13 cellular contexts compared by ENCODE assay signal in genomic region chr9:26954050-26954508, GRCh38. TPM values are rescaled to one million over a fixed set of nuclear protein-coding genes. Genes with fewer than 3 reads are reported as not detected.
DNase-seq lines count a peak whose midpoint lies in the region; ATAC-seq and TF ChIP-seq lines count a peak whose summit lies in the region.
"Had no signal": no experiment of that assay in that cellular context is flagged by ENCODE, and none has a peak within 500 bp of the region (broad histone marks: within the 10 kb centered on the region; RNA-seq: fewer than 3 reads in every experiment).

No MANE protein-coding gene starts in this region.

- intact Hi-C loops in lower lobe of right lung (cut with DNase I): no loop called here

- ATAC-seq in GM21723 (IDR thresholded peaks at IDR 0.05; ENCODE audit: unreplicated experiment) (peak; percentile 28), lower lobe of right lung (peak in 1 of 2 donors; percentile 4), GM19455 (IDR thresholded peaks at IDR 0.05; ENCODE audit: unreplicated experiment) (no peak)
- ATAC-seq: right cardiac atrium had no signal

- no peaks in the 10 kb centered on the region for H3K9me3 Mint-ChIP-seq in T-helper 2 cell treated with Interferon-gamma antibody and Interleukin-4, amounts not matched to agents 5 μg/mL and 100 μg/mL, for 36 hours

- peaks cover 13% of the 10 kb centered on the region for H3K4me1 ChIP-seq in lower lobe of right lung

- H3K27me3 ChIP-seq in lower lobe of right lung (ENCODE audit: low read depth): no peaks in the 10 kb centered on the region

- DNase-seq in CD1c-positive myeloid dendritic cell (ENCODE audit: extremely low spot score): peak; percentile 68
- no peak for DNase-seq in T-helper 2 cell treated with Interferon-gamma antibody and Interleukin-4, amounts not matched to agents 5 μg/mL and 100 μg/mL, for 36 hours (ENCODE audit: low spot score)
- DNase-seq in lower lobe of right lung: no peak
- no peak for DNase-seq in DMS153 treated with DMSO at 0.1 percent for 48 hours (lab: John Stamatoyannopoulos, UW; ENCODE audit: unreplicated experiment)
- no peak for DNase-seq in NCI-H1930 (lab: John Stamatoyannopoulos, UW)
- no peak for DNase-seq in GM20000 (ENCODE audit: low spot score)
- DNase-seq: activated CD4-positive, alpha-beta T cell treated with anti-CD3 and anti-CD28 coated beads for 48 hours; NCI-H774; right cardiac atrium; stimulated activated naive CD4-positive, alpha-beta T cell treated with Interleukin-2 at 50 U/mL for 16 hours had no signal

- H3K36me3 ChIP-seq in lower lobe of right lung: no peaks in the 10 kb centered on the region

- H3K9me3 ChIP-seq in lower lobe of right lung: no peaks in the 10 kb centered on the region

- H3K4me3 Mint-ChIP-seq in T-helper 2 cell treated with Interferon-gamma antibody and Interleukin-4, amounts not matched to agents 5 μg/mL and 100 μg/mL, for 36 hours: peak overlapping the region; percentile 47

- no peaks in the 10 kb centered on the region for H3K27me3 Mint-ChIP-seq in T-helper 2 cell treated with Interferon-gamma antibody and Interleukin-4, amounts not matched to agents 5 μg/mL and 100 μg/mL, for 36 hours (ENCODE audit: low read depth)

- peak overlapping the region; percentile 65 for H3K27ac Mint-ChIP-seq in T-helper 2 cell treated with Interferon-gamma antibody and Interleukin-4, amounts not matched to agents 5 μg/mL and 100 μg/mL, for 36 hours

- no peak for TF ChIP-seq CTCF in lower lobe of right lung (IDR thresholded peaks at IDR 0.05)
- TF ChIP-seq CTCF in GM20000 (IDR thresholded peaks at IDR 0.05; ENCODE audit: extremely low read depth, missing control alignments): no peak

- H3K27ac ChIP-seq in lower lobe of right lung: peak overlapping the region; percentile 44

- H3K36me3 Mint-ChIP-seq in T-helper 2 cell treated with Interferon-gamma antibody and Interleukin-4, amounts not matched to agents 5 μg/mL and 100 μg/mL, for 36 hours (ENCODE audit: low read depth): no peaks in the 10 kb centered on the region

- peaks cover 36% of the 10 kb centered on the region for H3K4me1 Mint-ChIP-seq in T-helper 2 cell treated with Interferon-gamma antibody and Interleukin-4, amounts not matched to agents 5 μg/mL and 100 μg/mL, for 36 hours (ENCODE audit: low read depth)

- no peak overlapping the region for H3K4me3 ChIP-seq in lower lobe of right lung

RNA-seq across cellular contexts. Expression of gene IFT74, which starts 2.1 kb away (rescaled TPM):
- total RNA-seq in lower lobe of right lung: 15.6 TPM

RNA-seq across cellular contexts. Expression of gene PLAA, which starts 7.0 kb away (rescaled TPM):
- total RNA-seq in lower lobe of right lung: 23.1 TPM

RNA-seq across cellular contexts. Expression of gene LRRC19, which starts 51.4 kb away (rescaled TPM):
- 0.27 TPM for total RNA-seq in lower lobe of right lung
- total RNA-seq: dermis microvascular lymphatic vessel endothelial cell, right cardiac atrium had no signal
